Comparison of ENCODE assay signal across 15 cellular contexts in genomic region chr4:37138019-37138653, GRCh38.
DNase-seq lines count a peak whose midpoint lies in the region; ATAC-seq and TF ChIP-seq lines count a peak whose summit lies in the region.
"Had no signal": no experiment of that assay in that cellular context is flagged by ENCODE, and none has a peak within 500 bp of the region (broad histone marks: within the 10 kb centered on the region; RNA-seq: fewer than 3 reads in every experiment).

No MANE protein-coding gene starts in this region.

- peaks cover 5% of the 10 kb centered on the region for H3K4me1 Mint-ChIP-seq in glutamatergic neuron (ENCODE audit: low read depth, unreplicated experiment)
- H3K4me1 Mint-ChIP-seq: IgD-negative memory B cell, nephron progenitor cell had no signal

- H3K9me3 ChIP-seq in breast epithelium: no peaks in the 10 kb centered on the region

- H3K4me3 ChIP-seq in breast epithelium: no peak overlapping the region
- H3K4me3 ChIP-seq: body of pancreas had no signal

- no peak for TF ChIP-seq POLR2A in breast epithelium (IDR thresholded peaks at IDR 0.05)

- H3K27ac Mint-ChIP-seq in glutamatergic neuron (ENCODE audit: unreplicated experiment): peak overlapping the region; percentile 5
- H3K27ac Mint-ChIP-seq: IgD-negative memory B cell, nephron progenitor cell had no signal

- no peak for DNase-seq in glutamatergic neuron
- DNase-seq in breast epithelium (ENCODE audit: low spot score in 2 of 2): no peak
- DNase-seq in activated T-cell treated with anti-CD3 and anti-CD28 coated beads for 4 hours: no peak
- DNase-seq: activated T-cell treated with anti-CD3 and anti-CD28 coated beads, Interleukin-2, amount 50 U/mL, for 4 hours; body of pancreas; left ventricle myocardium superior; NCI-H1417; NCI-H524 treated with DMSO at 0.1 percent for 48 hours; nephron progenitor cell; SHP77 treated with DMSO at 0.1 percent for 48 hours had no signal

- no peaks in the 10 kb centered on the region for H3K36me3 ChIP-seq in breast epithelium

- TF ChIP-seq CTCF in glutamatergic neuron (IDR thresholded peaks at IDR 0.05; ENCODE audit: partially characterized antibody, unreplicated experiment) (no peak), breast epithelium (IDR thresholded peaks at IDR 0.05) (no peak)

- no peak overlapping the region for H3K27ac ChIP-seq in breast epithelium
- H3K27ac ChIP-seq: body of pancreas had no signal

- no peaks in the 10 kb centered on the region for H3K36me3 Mint-ChIP-seq in glutamatergic neuron (ENCODE audit: unreplicated experiment)
- H3K36me3 Mint-ChIP-seq: IgD-negative memory B cell had no signal

- no peaks in the 10 kb centered on the region for H3K4me1 ChIP-seq in breast epithelium
- H3K4me1 ChIP-seq: body of pancreas had no signal

- peaks cover 2% of the 10 kb centered on the region for H3K9me3 Mint-ChIP-seq in glutamatergic neuron (ENCODE audit: unreplicated experiment)

- intact Hi-C loops in breast epithelium (cut with DNase I; ENCODE audit: low total_unique reads): no loop called here

- ATAC-seq in GM18870 (IDR thresholded peaks at IDR 0.05; ENCODE audit: unreplicated experiment) (peak; percentile 92), GM21529 (IDR thresholded peaks at IDR 0.05; ENCODE audit: unreplicated experiment) (peak; percentile 85), HG03039 (IDR thresholded peaks at IDR 0.05; ENCODE audit: unreplicated experiment) (peak; percentile 75), GM18519 (IDR thresholded peaks at IDR 0.05; ENCODE audit: low FRiP score, unreplicated experiment) (no peak)
- ATAC-seq: activated T-cell treated with anti-CD3 and anti-CD28 coated beads, Interleukin-2, amount 50 U/mL, for 4 hours; body of pancreas; left ventricle myocardium superior had no signal

- no peaks in the 10 kb centered on the region for H3K27me3 ChIP-seq in breast epithelium
- H3K27me3 ChIP-seq: body of pancreas had no signal

- no peak overlapping the region for H3K4me3 Mint-ChIP-seq in glutamatergic neuron (ENCODE audit: unreplicated experiment)
- H3K4me3 Mint-ChIP-seq: activated T-cell treated with anti-CD3 and anti-CD28 coated beads, Interleukin-2, amount 50 U/mL, for 4 hours; IgD-negative memory B cell; nephron progenitor cell had no signal

- no peaks in the 10 kb centered on the region for H3K27me3 Mint-ChIP-seq in glutamatergic neuron (ENCODE audit: unreplicated experiment)
